ENCODE assay signal across 3 cellular contexts in the genomic region with DNA sequence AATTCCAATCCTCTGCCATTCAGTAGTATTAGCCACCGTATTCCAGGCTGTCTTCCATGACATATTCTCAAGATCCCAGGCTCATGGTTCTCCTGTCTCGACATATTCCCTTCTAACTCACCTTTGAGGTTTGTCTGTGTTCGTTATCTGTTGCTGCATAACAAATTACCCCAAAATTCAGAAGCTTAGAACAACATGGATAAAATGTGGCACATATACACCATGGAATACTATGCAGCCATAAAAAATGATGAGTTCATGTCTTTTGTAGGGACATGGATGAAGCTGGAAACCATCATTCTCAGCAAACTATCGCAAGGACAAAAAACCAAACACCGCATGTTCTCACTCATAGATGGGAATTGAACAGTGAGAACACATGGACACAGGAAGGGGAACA. TPM values are rescaled to one million over a fixed set of nuclear protein-coding genes. Genes with fewer than 3 reads are reported as not detected.
"Had no signal": no experiment of that assay in that cellular context is flagged by ENCODE, and none has a peak within 500 bp of the region (broad histone marks: within the 10 kb centered on the region; RNA-seq: fewer than 3 reads in every experiment).

No MANE protein-coding gene starts in this region.

RNA-seq across cellular contexts. Expression of a gene that starts 33.0 kb away (rescaled TPM):
- total RNA-seq: activated naive CD8-positive, alpha-beta T cell treated with anti-CD3 and anti-CD28 coated beads, Interleukin-2, amount 10 ng/mL, durations not matched to agents 7 days and 5 days; activated T-helper 2 cell treated with anti-CD3 and anti-CD28 coated beads, Interferon-gamma antibody, Interleukin-2, Interleukin-4, amounts not matched to agents 10 μg/mL and 5 μg/mL and 100 μg/mL, durations not matched to agents 14 hours and 24 hours and 36 hours; bronchial epithelial cell had no signal
